9 cellular contexts compared by ENCODE assay signal in genomic region chr11:75474878-75475766, GRCh38. TPM values are rescaled to one million over a fixed set of nuclear protein-coding genes. Genes with fewer than 3 reads are reported as not detected.
DNase-seq lines count a peak whose midpoint lies in the region; ATAC-seq and TF ChIP-seq lines count a peak whose summit lies in the region.
"Had no signal": no experiment of that assay in that cellular context is flagged by ENCODE, and none has a peak within 500 bp of the region (broad histone marks: within the 10 kb centered on the region; RNA-seq: fewer than 3 reads in every experiment).

No MANE protein-coding gene starts in this region.

- no peaks in the 10 kb centered on the region for H3K79me2 ChIP-seq in hepatocyte

- ATAC-seq in GM19467 (IDR thresholded peaks at IDR 0.05; ENCODE audit: unreplicated experiment): no peak
- ATAC-seq in GM18511 (IDR thresholded peaks at IDR 0.05; ENCODE audit: unreplicated experiment): no peak
- ATAC-seq in HG03571 (IDR thresholded peaks at IDR 0.05; ENCODE audit: unreplicated experiment): no peak

- H3K4me3 Mint-ChIP-seq in activated T-helper 2 cell treated with anti-CD3 and anti-CD28 coated beads, Interferon-gamma antibody, Interleukin-2, Interleukin-4, amounts not matched to agents 10 μg/mL and 5 μg/mL and 100 μg/mL, durations not matched to agents 14 hours and 24 hours and 36 hours (ENCODE audit: low read depth): peak overlapping the region; percentile 53

- no peaks in the 10 kb centered on the region for H3K36me3 ChIP-seq in hepatocyte (replicated peaks; ENCODE audit: insufficient read depth, low read depth)

- H3K27ac Mint-ChIP-seq in activated T-helper 2 cell treated with anti-CD3 and anti-CD28 coated beads, Interferon-gamma antibody, Interleukin-2, Interleukin-4, amounts not matched to agents 10 μg/mL and 5 μg/mL and 100 μg/mL, durations not matched to agents 14 hours and 24 hours and 36 hours: peak overlapping the region; percentile 89

- H3K27me3 Mint-ChIP-seq in activated T-helper 2 cell treated with anti-CD3 and anti-CD28 coated beads, Interferon-gamma antibody, Interleukin-2, Interleukin-4, amounts not matched to agents 10 μg/mL and 5 μg/mL and 100 μg/mL, durations not matched to agents 14 hours and 24 hours and 36 hours (ENCODE audit: low read depth): no peaks in the 10 kb centered on the region

- H2AFZ ChIP-seq in hepatocyte: peak overlapping the region; percentile 45

- H3K4me3 ChIP-seq in hepatocyte: no peak overlapping the region

- no peaks in the 10 kb centered on the region for H4K20me1 ChIP-seq in hepatocyte (ENCODE audit: insufficient read depth, poor library complexity, severe bottlenecking)

- peaks cover 19% of the 10 kb centered on the region for H3K4me1 Mint-ChIP-seq in activated T-helper 2 cell treated with anti-CD3 and anti-CD28 coated beads, Interferon-gamma antibody, Interleukin-2, Interleukin-4, amounts not matched to agents 10 μg/mL and 5 μg/mL and 100 μg/mL, durations not matched to agents 14 hours and 24 hours and 36 hours (ENCODE audit: low read depth)

- DNase-seq in GM20000 (ENCODE audit: low spot score) (peak; percentile 38), OCI-M1 (lab: John Stamatoyannopoulos, UW) (peak; percentile 75), hepatocyte (ENCODE audit: low spot score) (peak; percentile 59)
- DNase-seq in activated T-helper 2 cell treated with anti-CD3 and anti-CD28 coated beads, Interferon-gamma antibody, Interleukin-2, Interleukin-4, amounts not matched to agents 10 μg/mL and 5 μg/mL and 100 μg/mL, durations not matched to agents 14 hours and 24 hours and 36 hours (ENCODE audit: low spot score): peak; percentile 65
- peak; percentile 58 to 71 for DNase-seq in stimulated activated CD4-positive, alpha-beta T cell treated with anti-CD3 and anti-CD28 coated beads, Interleukin-2, amount 100 ng/mL, for 24 hours

- WGBS in hepatocyte (ENCODE audit: low lambda C conversion rate, missing lambda C conversion rate): 43% methylated on average over 14 of the region's 16 CpGs

- peak overlapping the region; percentile 67 for H3K4me2 ChIP-seq in hepatocyte
- H3K4me2 ChIP-seq: KMS-11 had no signal

- H3K27ac ChIP-seq in hepatocyte: no peak overlapping the region
- H3K27ac ChIP-seq: KMS-11 had no signal

- H3K9me2 ChIP-seq in hepatocyte (replicated peaks; ENCODE audit: insufficient read depth): no peaks in the 10 kb centered on the region

- H3K4me1 ChIP-seq in hepatocyte (ENCODE audit: insufficient read depth): no peaks in the 10 kb centered on the region

- no peak for TF ChIP-seq CTCF in GM20000 (IDR thresholded peaks at IDR 0.05; ENCODE audit: extremely low read depth, missing control alignments)
- TF ChIP-seq CTCF in hepatocyte (IDR thresholded peaks at IDR 0.05; ENCODE audit: poor library complexity): no peak

- intact Hi-C loops in activated T-helper 2 cell treated with anti-CD3 and anti-CD28 coated beads, Interferon-gamma antibody, Interleukin-2, Interleukin-4, amounts not matched to agents 10 μg/mL and 5 μg/mL and 100 μg/mL, durations not matched to agents 14 hours and 24 hours and 36 hours (cut with micrococcal nuclease): no loop called here

- H3K9me3 ChIP-seq in hepatocyte (ENCODE audit: low read depth): no peaks in the 10 kb centered on the region

- no peaks in the 10 kb centered on the region for H3K27me3 ChIP-seq in hepatocyte

- H3K36me3 Mint-ChIP-seq in activated T-helper 2 cell treated with anti-CD3 and anti-CD28 coated beads, Interferon-gamma antibody, Interleukin-2, Interleukin-4, amounts not matched to agents 10 μg/mL and 5 μg/mL and 100 μg/mL, durations not matched to agents 14 hours and 24 hours and 36 hours (ENCODE audit: low read depth): no peaks in the 10 kb centered on the region

- no peaks in the 10 kb centered on the region for H3K9me3 Mint-ChIP-seq in activated T-helper 2 cell treated with anti-CD3 and anti-CD28 coated beads, Interferon-gamma antibody, Interleukin-2, Interleukin-4, amounts not matched to agents 10 μg/mL and 5 μg/mL and 100 μg/mL, durations not matched to agents 14 hours and 24 hours and 36 hours

RNA-seq across cellular contexts. Expression of gene KLHL35, which starts 42.1 kb away (rescaled TPM):
- total RNA-seq in activated T-helper 2 cell treated with anti-CD3 and anti-CD28 coated beads, Interferon-gamma antibody, Interleukin-2, Interleukin-4, amounts not matched to agents 10 μg/mL and 5 μg/mL and 100 μg/mL, durations not matched to agents 14 hours and 24 hours and 36 hours: 0.87 and 1.6 TPM in 2 replicates
- total RNA-seq in hepatocyte: 0.63 and 0.88 TPM in 2 replicates
- 1.7 and 3.2 TPM in 2 replicates for polyA plus RNA-seq in hepatocyte

RNA-seq across cellular contexts. Expression of gene GDPD5, which starts 50.6 kb away (rescaled TPM):
- total RNA-seq in activated T-helper 2 cell treated with anti-CD3 and anti-CD28 coated beads, Interferon-gamma antibody, Interleukin-2, Interleukin-4, amounts not matched to agents 10 μg/mL and 5 μg/mL and 100 μg/mL, durations not matched to agents 14 hours and 24 hours and 36 hours: 11.0 and 14.9 TPM in 2 replicates
- total RNA-seq in hepatocyte: 5.2 and 7.3 TPM in 2 replicates
- 6.3 and 8.9 TPM in 2 replicates for polyA plus RNA-seq in hepatocyte
